ENCODE assay signal across 24 cellular contexts in the genomic region with DNA sequence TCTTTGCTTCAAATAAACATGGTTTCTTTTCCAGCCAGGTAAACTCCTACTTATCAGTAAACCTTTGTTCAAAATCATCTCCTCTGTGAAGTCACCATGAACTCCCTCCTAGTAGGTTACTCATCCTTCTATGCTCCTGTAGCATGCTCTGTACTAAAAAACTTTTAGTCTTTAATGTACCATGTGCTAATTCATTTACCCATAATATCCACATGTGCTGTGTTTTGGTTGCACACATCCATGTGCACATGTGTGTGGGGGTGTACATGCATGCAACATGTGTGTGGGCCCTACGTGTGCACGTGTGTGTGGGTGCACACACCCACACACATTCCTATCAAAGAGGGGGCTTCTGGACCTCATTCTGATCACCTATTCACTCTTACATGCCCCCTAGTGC.
"Had no signal": no experiment of that assay in that cellular context is flagged by ENCODE, and none has a peak within 500 bp of the region (broad histone marks: within the 10 kb centered on the region; RNA-seq: fewer than 3 reads in every experiment).

No MANE protein-coding gene starts in this region.

- H3K36me3 Mint-ChIP-seq: naive thymus-derived CD8-positive, alpha-beta T cell; stimulated activated effector memory CD8-positive, alpha-beta T cell treated with anti-CD3 and anti-CD28 coated beads, Interleukin-12 subunit alpha, Interleukin-12 subunit beta, amount 100 ng/mL, for 72 hours had no signal

- H3K27me3 ChIP-seq: thyroid gland, vagina had no signal

- FAIRE-seq: islet of Langerhans had no signal

- H3K4me3 ChIP-seq: gastrocnemius medialis, left lung, prostate gland, right atrium auricular region, sigmoid colon, stomach, thyroid gland, vagina had no signal

- ATAC-seq: effector memory CD8-positive, alpha-beta T cell; esophagus mucosa; gastrocnemius medialis; left cardiac atrium; left lung; naive thymus-derived CD8-positive, alpha-beta T cell; stimulated activated effector memory CD8-positive, alpha-beta T cell treated with anti-CD3 and anti-CD28 coated beads, Interleukin-12 subunit alpha, Interleukin-12 subunit beta, amount 100 ng/mL, for 72 hours had no signal

- H3K4me1 ChIP-seq: gastrocnemius medialis, left lung, prostate gland, right atrium auricular region, stomach, thyroid gland, vagina had no signal

- H3K9me3 ChIP-seq: gastrocnemius medialis, neutrophil, prostate gland, right atrium auricular region, sigmoid colon, stomach, thyroid gland, vagina had no signal

- DNase-seq: cortex of kidney; effector memory CD8-positive, alpha-beta T cell; foreskin fibroblast; gastrocnemius medialis; head of caudate nucleus; left cardiac atrium; left lung; mesenchymal stem cell; naive thymus-derived CD8-positive, alpha-beta T cell; sigmoid colon; stimulated activated CD4-positive, alpha-beta T cell treated with anti-CD3 and anti-CD28 coated beads, Interleukin-2, amount 100 ng/mL, for 24 hours; stimulated activated CD4-positive, alpha-beta T cell treated with anti-CD3 and anti-CD28 coated beads, Interleukin-4, amount 100 ng/mL, for 24 hours; stimulated activated naive CD4-positive, alpha-beta T cell treated with Interleukin-2 at 50 U/mL for 16 hours; stomach; thyroid gland; trophoblast cell had no signal

- H3K27ac Mint-ChIP-seq: effector memory CD8-positive, alpha-beta T cell; naive thymus-derived CD8-positive, alpha-beta T cell; stimulated activated effector memory CD8-positive, alpha-beta T cell treated with anti-CD3 and anti-CD28 coated beads, Interleukin-12 subunit alpha, Interleukin-12 subunit beta, amount 100 ng/mL, for 72 hours had no signal

- H3K9me3 Mint-ChIP-seq: stimulated activated effector memory CD8-positive, alpha-beta T cell treated with anti-CD3 and anti-CD28 coated beads, Interleukin-12 subunit alpha, Interleukin-12 subunit beta, amount 100 ng/mL, for 72 hours had no signal

- H3K36me3 ChIP-seq: gastrocnemius medialis, left lung, neutrophil, prostate gland, right atrium auricular region, sigmoid colon, stomach, thyroid gland, vagina had no signal

- H3K4me3 Mint-ChIP-seq: effector memory CD8-positive, alpha-beta T cell; naive thymus-derived CD8-positive, alpha-beta T cell; stimulated activated effector memory CD8-positive, alpha-beta T cell treated with anti-CD3 and anti-CD28 coated beads, Interleukin-12 subunit alpha, Interleukin-12 subunit beta, amount 100 ng/mL, for 72 hours had no signal

- H3K27ac ChIP-seq: epithelial cell of prostate, gastrocnemius medialis, left lung, neutrophil, prostate gland, right atrium auricular region, sigmoid colon, stomach, thyroid gland, vagina had no signal
